In genomic region chr18:70036168-70036567, GRCh38 we compare ENCODE assay signal across 27 cellular contexts.
"Had no signal": no experiment of that assay in that cellular context is flagged by ENCODE, and none has a peak within 500 bp of the region (broad histone marks: within the 10 kb centered on the region; RNA-seq: fewer than 3 reads in every experiment).

No MANE protein-coding gene starts in this region.

- H3K27ac Mint-ChIP-seq: immature natural killer cell, progenitor cell of endocrine pancreas had no signal

- H3K27ac ChIP-seq: left lung, lower lobe of right lung, ovary, right atrium auricular region, right lobe of liver, stomach, testis, transverse colon, upper lobe of left lung had no signal

- H3K4me1 ChIP-seq: left lung, lower lobe of right lung, right atrium auricular region, right lobe of liver, stomach, testis, transverse colon, upper lobe of left lung had no signal

- DNase-seq: immature natural killer cell; kidney; left colon; left lung; lower lobe of right lung; mammary epithelial cell; midbrain; mucosa of descending colon; naive thymus-derived CD4-positive, alpha-beta T cell; ovary; right lobe of liver; stimulated activated CD4-positive, alpha-beta T cell treated with anti-CD3 and anti-CD28 coated beads, Interleukin-1b, Interleukin-23, amount 100 ng/mL, for 48 hours; stimulated activated CD4-positive, alpha-beta T cell treated with anti-CD3 and anti-CD28 coated beads, Interleukin-2, amount 100 ng/mL, for 48 hours; stimulated activated CD4-positive, alpha-beta T cell treated with anti-CD3 and anti-CD28 coated beads, Interleukin-4, amount 100 ng/mL, for 4 hours; stimulated activated CD8-positive, alpha-beta memory T cell treated with anti-CD3 and anti-CD28 coated beads, Interleukin-4, amount 100 ng/mL, for 48 hours; stimulated activated naive CD8-positive, alpha-beta T cell treated with anti-CD3 and anti-CD28 coated beads, Interleukin-15, Interleukin-2, amounts not matched to agents 100 U/mL and 50 U/mL, for 24 hours; stomach; testis; transverse colon; upper lobe of left lung had no signal

- H3K36me3 ChIP-seq: ovary, right atrium auricular region, right lobe of liver, thyroid gland, transverse colon had no signal

- H3K4me1 Mint-ChIP-seq: immature natural killer cell had no signal

- H3K27me3 Mint-ChIP-seq: naive thymus-derived CD4-positive, alpha-beta T cell; natural killer cell treated with Interleukin-12 subunit alpha and Interleukin-12 subunit beta and Interleukin-15 and Interleukin-18, amount 100 ng/mL, for 72 hours; progenitor cell of endocrine pancreas; stimulated activated naive B cell treated with anti-CD40 and anti-IgM and Interleukin-4, amounts not matched to agents 10 μg/mL and 1 μg/mL and 100 μg/mL, for 72 hours had no signal

- H3K9me3 ChIP-seq: left lung, lower lobe of right lung, mucosa of descending colon, ovary, right atrium auricular region, right lobe of liver, stomach, testis, thyroid gland, transverse colon, upper lobe of left lung had no signal

- ATAC-seq: left colon; left lung; lower lobe of right lung; natural killer cell treated with Interleukin-12 subunit alpha and Interleukin-12 subunit beta and Interleukin-15 and Interleukin-18, amount 100 ng/mL, for 72 hours; right lobe of liver; stimulated activated naive CD8-positive, alpha-beta T cell treated with anti-CD3 and anti-CD28 coated beads, Interleukin-15, Interleukin-2, amounts not matched to agents 100 U/mL and 50 U/mL, for 24 hours had no signal

- H3K4me3 Mint-ChIP-seq: immature natural killer cell; naive thymus-derived CD4-positive, alpha-beta T cell; natural killer cell treated with Interleukin-12 subunit alpha and Interleukin-12 subunit beta and Interleukin-15 and Interleukin-18, amount 100 ng/mL, for 72 hours; stimulated activated naive B cell treated with anti-CD40 and anti-IgM and Interleukin-4, amounts not matched to agents 10 μg/mL and 1 μg/mL and 100 μg/mL, for 72 hours had no signal

- FAIRE-seq: islet of Langerhans, kidney had no signal

- H3K9me3 Mint-ChIP-seq: immature natural killer cell had no signal

- H3K4me3 ChIP-seq: left lung, lower lobe of right lung, mucosa of descending colon, ovary, right atrium auricular region, right lobe of liver, smooth muscle cell, stomach, testis, thyroid gland, transverse colon, upper lobe of left lung had no signal

- H3K4me2 ChIP-seq: smooth muscle cell had no signal
